25 cellular contexts compared by ENCODE assay signal in the genomic region with DNA sequence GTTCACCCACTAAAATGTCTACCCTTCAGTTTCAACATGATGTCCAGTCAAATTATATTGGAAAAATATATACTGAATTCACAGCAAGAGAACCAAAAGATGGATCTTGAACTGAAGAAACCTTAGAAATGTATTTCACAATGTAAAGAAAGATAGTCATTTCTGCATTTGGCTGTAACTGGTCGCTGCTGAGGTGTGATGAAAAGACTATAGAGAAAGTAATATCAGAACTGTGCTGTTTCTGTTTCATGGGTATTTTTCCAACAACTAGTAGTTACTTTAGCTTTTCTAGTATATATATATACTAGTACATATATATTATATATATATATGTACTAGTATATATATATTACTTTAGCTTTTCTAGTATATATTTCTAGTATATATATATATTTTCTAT.
"Had no signal": no experiment of that assay in that cellular context is flagged by ENCODE, and none has a peak within 500 bp of the region (broad histone marks: within the 10 kb centered on the region; RNA-seq: fewer than 3 reads in every experiment).

No MANE protein-coding gene starts in this region.

- ATAC-seq: K562, Panc1, PC-3, SK-N-SH treated with all-trans-retinoic acid at 6 μM for 48 hours had no signal

- H3K4me3 Mint-ChIP-seq: IgD-negative memory B cell had no signal

- H3K4me2 ChIP-seq: KMS-11 had no signal

- H3K4me3 ChIP-seq: K562 had no signal

- H3K27me3 Mint-ChIP-seq: IgD-negative memory B cell had no signal

- H3K9ac ChIP-seq: KMS-11 had no signal

- DNase-seq: Kasumi-1; MM.1S; NCI-H1092 treated with DMSO at 0.1 percent for 48 hours; NCI-H1436; NCI-H187; NCI-H2029; NCI-H2081 treated with DMSO at 0.1 percent for 48 hours; NCI-H2171; NCI-H226; NCI-H446; NCI-H510A; NCI-H524 treated with DMSO at 0.1 percent for 48 hours; NCI-H69; NCI-H774; NK-92 treated with Interleukin-12 subunit alpha and Interleukin-12 subunit beta, amount 100 ng/mL, for 24 hours; PC-3; SHP77 had no signal

- H3K36me3 Mint-ChIP-seq: IgD-negative memory B cell had no signal

- FAIRE-seq: HTR-8/SVneo, K562 had no signal

- H3K27ac ChIP-seq: HL-60, KMS-11, RWPE1 had no signal
